6 cellular contexts compared by ENCODE assay signal in the genomic region with DNA sequence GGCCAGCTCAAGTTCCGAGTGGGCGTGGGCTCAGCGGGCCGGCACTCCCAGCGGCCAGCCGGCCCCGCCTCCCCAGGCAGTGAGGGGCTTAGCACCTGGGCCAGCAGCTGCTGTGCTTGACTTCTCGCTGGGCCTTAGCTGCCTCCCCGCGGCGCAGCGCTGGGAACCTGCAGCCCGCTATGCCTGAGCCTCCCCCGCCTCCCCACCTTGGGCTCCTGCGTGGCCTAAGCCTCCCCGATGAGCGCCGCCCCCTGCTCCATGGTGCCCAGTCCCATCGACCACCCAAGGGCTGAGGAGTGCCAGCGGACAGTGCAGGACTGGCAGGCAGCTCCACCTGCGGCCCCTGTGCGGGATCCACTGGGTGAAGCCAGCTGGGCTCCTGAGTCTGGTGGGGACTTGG. TPM values are rescaled to one million over a fixed set of nuclear protein-coding genes. Genes with fewer than 3 reads are reported as not detected.
"Had no signal": no experiment of that assay in that cellular context is flagged by ENCODE, and none has a peak within 500 bp of the region (broad histone marks: within the 10 kb centered on the region; RNA-seq: fewer than 3 reads in every experiment).

No MANE protein-coding gene starts in this region.

RNA-seq across cellular contexts. Expression of gene THSD7B, which starts 6.8 kb away (rescaled TPM):
- total RNA-seq: chondrocyte, dermis microvascular lymphatic vessel endothelial cell, gastrocnemius medialis, glomerular endothelial cell had no signal
- polyA plus RNA-seq: endothelial cell of umbilical vein, fibroblast of lung had no signal
